In the genomic region with DNA sequence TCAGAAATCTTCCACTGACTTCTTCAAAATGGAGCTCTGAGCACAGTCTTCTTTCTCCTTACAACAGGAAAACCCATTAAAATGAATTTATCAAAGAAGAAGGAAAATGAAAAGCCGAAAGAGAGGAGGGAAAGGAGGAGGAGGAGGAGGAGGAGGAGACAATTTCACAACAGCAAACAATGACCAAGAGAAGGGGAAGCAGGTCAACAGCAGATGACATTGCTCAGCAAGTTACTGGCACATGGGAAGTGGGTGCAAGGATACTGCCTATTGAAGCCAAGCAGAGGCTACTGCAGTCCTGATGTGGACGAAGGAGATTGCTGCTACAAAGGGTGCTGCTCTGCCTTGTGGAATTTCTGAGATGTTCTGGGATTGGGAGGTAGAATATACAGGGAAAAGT, we compare ENCODE assay signal across 1 cellular context.
A peak's percentile ranks its signal among the peaks of the same experiment; 100 is the strongest.
TF ChIP-seq lines count a peak whose summit lies in the region.

No MANE protein-coding gene starts in this region.

TF ChIP-seq in HepG2, 621 proteins besides CTCF, POLR2A, EP300 and RAD21 (continued from another document):
- TF ChIP-seq, protein P1, sequence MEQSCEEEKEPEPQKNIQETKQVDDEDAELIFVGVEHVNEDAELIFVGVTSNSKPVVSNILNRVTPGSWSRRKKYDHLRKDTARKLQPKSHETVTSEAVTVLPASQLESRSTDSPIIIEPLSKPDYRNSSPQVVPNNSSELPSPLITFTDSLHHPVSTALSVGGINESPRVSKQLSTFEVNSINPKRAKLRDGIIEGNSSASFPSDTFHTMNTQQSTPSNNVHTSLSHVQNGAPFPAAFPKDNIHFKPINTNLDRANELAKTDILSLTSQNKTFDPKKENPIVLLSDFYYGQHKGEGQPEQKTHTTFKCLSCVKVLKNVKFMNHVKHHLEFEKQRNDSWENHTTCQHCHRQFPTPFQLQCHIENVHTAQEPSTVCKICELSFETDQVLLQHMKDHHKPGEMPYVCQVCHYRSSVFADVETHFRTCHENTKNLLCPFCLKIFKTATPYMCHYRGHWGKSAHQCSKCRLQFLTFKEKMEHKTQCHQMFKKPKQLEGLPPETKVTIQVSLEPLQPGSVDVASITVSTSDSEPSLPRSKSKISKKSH (CRISPR knock-in tag; IDR thresholded peaks at IDR 0.05; ENCODE audit: borderline replicate concordance): no peak
- TF ChIP-seq, protein P2, sequence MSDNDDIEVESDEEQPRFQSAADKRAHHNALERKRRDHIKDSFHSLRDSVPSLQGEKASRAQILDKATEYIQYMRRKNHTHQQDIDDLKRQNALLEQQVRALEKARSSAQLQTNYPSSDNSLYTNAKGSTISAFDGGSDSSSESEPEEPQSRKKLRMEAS (IDR thresholded peaks at IDR 0.05): peak; percentile 54; the same call in 1 of the 2 replicates
- TF ChIP-seq, protein P3, sequence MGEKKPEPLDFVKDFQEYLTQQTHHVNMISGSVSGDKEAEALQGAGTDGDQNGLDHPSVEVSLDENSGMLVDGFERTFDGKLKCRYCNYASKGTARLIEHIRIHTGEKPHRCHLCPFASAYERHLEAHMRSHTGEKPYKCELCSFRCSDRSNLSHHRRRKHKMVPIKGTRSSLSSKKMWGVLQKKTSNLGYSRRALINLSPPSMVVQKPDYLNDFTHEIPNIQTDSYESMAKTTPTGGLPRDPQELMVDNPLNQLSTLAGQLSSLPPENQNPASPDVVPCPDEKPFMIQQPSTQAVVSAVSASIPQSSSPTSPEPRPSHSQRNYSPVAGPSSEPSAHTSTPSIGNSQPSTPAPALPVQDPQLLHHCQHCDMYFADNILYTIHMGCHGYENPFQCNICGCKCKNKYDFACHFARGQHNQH (CRISPR knock-in tag; IDR thresholded peaks at IDR 0.05): no peak
- TF ChIP-seq SYNCRIP (IDR thresholded peaks at IDR 0.05; ENCODE audit: insufficient read depth, low read depth, low read length) (no peak), NR2F2 (IDR thresholded peaks at IDR 0.05; ENCODE audit: borderline replicate concordance, low read depth) (no peak), MAFF (IDR thresholded peaks at IDR 0.05; ENCODE audit: low read depth, low read length) (0 out of 2 replicates have a peak, but pooled peaks have one; percentile 11), GATAD2A (CRISPR knock-in tag; IDR thresholded peaks at IDR 0.05) (peak; percentile 73), SKI (IDR thresholded peaks at IDR 0.05; ENCODE audit: partially characterized antibody) (no peak), ZNF317 (CRISPR knock-in tag; IDR thresholded peaks at IDR 0.05) (peak; percentile 95), CEBPG (CRISPR knock-in tag; IDR thresholded peaks at IDR 0.05) (0 out of 2 replicates have a peak, but pooled peaks have one; percentile 49), SOX13 (IDR thresholded peaks at IDR 0.05) (no peak), SOX13 (CRISPR knock-in tag; conservative IDR thresholded peaks at IDR 0.05 in 1 of 2, IDR thresholded peaks at IDR 0.05 in 1 of 2) (peak in 1 of 2 experiments; percentile 75; a peak in 2 of 4 replicates), PITX1 (CRISPR knock-in tag; IDR thresholded peaks at IDR 0.05) (no peak), HMG20A (CRISPR knock-in tag; IDR thresholded peaks at IDR 0.05; ENCODE audit: borderline replicate concordance) (0 out of 2 replicates have a peak, but pooled peaks have one; percentile 38), KLF6 (CRISPR knock-in tag; IDR thresholded peaks at IDR 0.05) (no peak), NCOA5 (CRISPR knock-in tag; IDR thresholded peaks at IDR 0.05) (no peak), ARID4A (CRISPR knock-in tag; IDR thresholded peaks at IDR 0.05; ENCODE audit: borderline replicate concordance) (no peak), ZNF263 (CRISPR knock-in tag; IDR thresholded peaks at IDR 0.05) (peak; percentile 95)
- TF ChIP-seq, protein P4, sequence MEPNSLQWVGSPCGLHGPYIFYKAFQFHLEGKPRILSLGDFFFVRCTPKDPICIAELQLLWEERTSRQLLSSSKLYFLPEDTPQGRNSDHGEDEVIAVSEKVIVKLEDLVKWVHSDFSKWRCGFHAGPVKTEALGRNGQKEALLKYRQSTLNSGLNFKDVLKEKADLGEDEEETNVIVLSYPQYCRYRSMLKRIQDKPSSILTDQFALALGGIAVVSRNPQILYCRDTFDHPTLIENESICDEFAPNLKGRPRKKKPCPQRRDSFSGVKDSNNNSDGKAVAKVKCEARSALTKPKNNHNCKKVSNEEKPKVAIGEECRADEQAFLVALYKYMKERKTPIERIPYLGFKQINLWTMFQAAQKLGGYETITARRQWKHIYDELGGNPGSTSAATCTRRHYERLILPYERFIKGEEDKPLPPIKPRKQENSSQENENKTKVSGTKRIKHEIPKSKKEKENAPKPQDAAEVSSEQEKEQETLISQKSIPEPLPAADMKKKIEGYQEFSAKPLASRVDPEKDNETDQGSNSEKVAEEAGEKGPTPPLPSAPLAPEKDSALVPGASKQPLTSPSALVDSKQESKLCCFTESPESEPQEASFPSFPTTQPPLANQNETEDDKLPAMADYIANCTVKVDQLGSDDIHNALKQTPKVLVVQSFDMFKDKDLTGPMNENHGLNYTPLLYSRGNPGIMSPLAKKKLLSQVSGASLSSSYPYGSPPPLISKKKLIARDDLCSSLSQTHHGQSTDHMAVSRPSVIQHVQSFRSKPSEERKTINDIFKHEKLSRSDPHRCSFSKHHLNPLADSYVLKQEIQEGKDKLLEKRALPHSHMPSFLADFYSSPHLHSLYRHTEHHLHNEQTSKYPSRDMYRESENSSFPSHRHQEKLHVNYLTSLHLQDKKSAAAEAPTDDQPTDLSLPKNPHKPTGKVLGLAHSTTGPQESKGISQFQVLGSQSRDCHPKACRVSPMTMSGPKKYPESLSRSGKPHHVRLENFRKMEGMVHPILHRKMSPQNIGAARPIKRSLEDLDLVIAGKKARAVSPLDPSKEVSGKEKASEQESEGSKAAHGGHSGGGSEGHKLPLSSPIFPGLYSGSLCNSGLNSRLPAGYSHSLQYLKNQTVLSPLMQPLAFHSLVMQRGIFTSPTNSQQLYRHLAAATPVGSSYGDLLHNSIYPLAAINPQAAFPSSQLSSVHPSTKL (CRISPR knock-in tag; IDR thresholded peaks at IDR 0.05): peak; percentile 65
TF ChIP-seq in HepG2: peak in this region for 35.
